ENCODE assay signal across 2 cellular contexts in genomic region chr17:1010086-1010450, GRCh38.
A peak's percentile ranks its signal among the peaks of the same experiment; 100 is the strongest.
TF ChIP-seq lines count a peak whose summit lies in the region.

No MANE protein-coding gene starts in this region.

TF ChIP-seq in HEK293, 187 proteins besides CTCF, POLR2A, EP300 and RAD21:
- TF ChIP-seq ZNF670 (tag by site-specific recombination; IDR thresholded peaks at IDR 0.05; ENCODE audit: low read depth) (no peak), ZFHX2 (tag by site-specific recombination; conservative IDR thresholded peaks at IDR 0.05) (peak; percentile 38), EGR2 (tag by site-specific recombination; IDR thresholded peaks at IDR 0.05; ENCODE audit: low read depth) (peak; percentile 53; the same call in 1 of the 2 replicates)

TF ChIP-seq in HepG2, 621 proteins besides CTCF, POLR2A, EP300 and RAD21:
- TF ChIP-seq EEA1 (CRISPR knock-in tag; IDR thresholded peaks at IDR 0.05; ENCODE audit: borderline replicate concordance) (no peak), GABPA (IDR thresholded peaks at IDR 0.05; ENCODE audit: low read depth, low read length) (0 out of 2 replicates have a peak, but pooled peaks have one; percentile 7), GABPA (CRISPR knock-in tag; IDR thresholded peaks at IDR 0.05; ENCODE audit: low read depth) (no peak), ZNF570 (CRISPR knock-in tag; IDR thresholded peaks at IDR 0.05; ENCODE audit: borderline replicate concordance) (no peak), NPAS2 (CRISPR knock-in tag; IDR thresholded peaks at IDR 0.05; ENCODE audit: borderline replicate concordance) (no peak)
